8 cellular contexts compared by ENCODE assay signal in genomic region chr6:53359088-53359842, GRCh38. TPM values are rescaled to one million over a fixed set of nuclear protein-coding genes. Genes with fewer than 3 reads are reported as not detected.
DNase-seq lines count a peak whose midpoint lies in the region; ATAC-seq and TF ChIP-seq lines count a peak whose summit lies in the region.

No MANE protein-coding gene starts in this region.

- H2AFZ ChIP-seq in mammary epithelial cell (ENCODE audit: low read depth, low read length), result peak overlapping the region; percentile 96

- intact Hi-C loops in mammary epithelial cell (cut with micrococcal nuclease), result loop anchor here (1.0 kb wide), 1 partner anchor 246 kb away; no protein-coding TSS in a partner anchor

- H3K4me2 ChIP-seq in mammary epithelial cell (ENCODE audit: insufficient read depth, low read depth, low read length), result peak overlapping the region; percentile 94

- H3K4me1 ChIP-seq in mammary epithelial cell (ENCODE audit: insufficient read depth, low read length), result peaks cover 34% of the 10 kb centered on the region

- peak overlapping the region; percentile 77 for H3K9ac ChIP-seq in mammary epithelial cell (ENCODE audit: insufficient read depth, low read length)

- DNase-seq in ACHN (peak; percentile 94), NCI-H2171 treated with DMSO at 0.1 percent for 48 hours (lab: John Stamatoyannopoulos, UW) (peak; percentile 87), WERI-Rb-1 (peak; percentile 100), mammary epithelial cell (peak; percentile 95), iPS-NIHi11 (ENCODE audit: low spot score) (peak; percentile 97)

- H3K4me3 ChIP-seq in WERI-Rb-1 (ENCODE audit: low read depth, low read length) (peak overlapping the region; percentile 57), mammary epithelial cell (replicated peaks in 1 of 3; ENCODE audit: insufficient read depth in 1 of 3, low read depth in 2 of 3, low read length in 3 of 3) (peak overlapping the region; percentile 45 to 60 (median 51)), skin epidermis (peak overlapping the region; percentile 45 to 56 (median 50))

- H3K36me3 ChIP-seq in WERI-Rb-1 (no peaks in the 10 kb centered on the region), mammary epithelial cell (ENCODE audit: insufficient read depth, low read length) (no peaks in the 10 kb centered on the region)

- no TSS peak for BruUV-seq in mammary epithelial cell (replicated peaks; lab: Mats Ljungman, UMichigan)

- CTCF ChIA-PET in mammary epithelial cell (lab: Charles Lee; ENCODE audit: low non-redundant PET), result no interaction called here

- H3K27me3 ChIP-seq in WERI-Rb-1 (ENCODE audit: insufficient read depth, low read depth, severe bottlenecking) (no peaks in the 10 kb centered on the region), mammary epithelial cell (ENCODE audit: insufficient read depth, low read length) (no peaks in the 10 kb centered on the region)

- peaks cover 7% of the 10 kb centered on the region for H3K9me3 ChIP-seq in WERI-Rb-1 (ENCODE audit: severe bottlenecking)
- no peaks in the 10 kb centered on the region for H3K9me3 ChIP-seq in mammary epithelial cell (replicated peaks; ENCODE audit: insufficient read depth, low read length)

- dilution Hi-C loops in mammary epithelial cell (cut with HindIII; ENCODE audit: low sequenced_read_pairs), result no loop called here

- no peaks in the 10 kb centered on the region for H3K79me2 ChIP-seq in mammary epithelial cell (ENCODE audit: insufficient read depth, low read length)

- in situ Hi-C loops in ACHN (cut with HindIII; ENCODE audit: low pct_ligation_motif_present, low pct_unique_long_range_greater_than_20kb, low sequenced_read_pairs) (no loop called here), mammary epithelial cell (cut with MboI; ENCODE audit: low sequenced_read_pairs in 2 of 2) (no loop called here)

- WGBS in mammary epithelial cell (ENCODE audit: low coverage, missing lambda C conversion rate), result 6% methylated on average over 21 of the region's 74 CpGs

- no peak for TF ChIP-seq CTCF in WERI-Rb-1 (IDR thresholded peaks at IDR 0.05; ENCODE audit: low read depth, low read length)
- TF ChIP-seq CTCF in mammary epithelial cell (conservative IDR thresholded peaks at IDR 0.05 in 1 of 2, IDR thresholded peaks at IDR 0.05 in 1 of 2; ENCODE audit: extremely low read depth in 1 of 2, insufficient read depth in 1 of 2, low read depth in 1 of 2, low read length in 2 of 2), result no peak

- no peaks in the 10 kb centered on the region for H4K20me1 ChIP-seq in mammary epithelial cell (ENCODE audit: insufficient read depth, low read length)

- ATAC-seq in GM18867 (IDR thresholded peaks at IDR 0.05; ENCODE audit: unreplicated experiment) (peak; percentile 97), HG03095 (IDR thresholded peaks at IDR 0.05; ENCODE audit: unreplicated experiment) (peak; percentile 94)

- H3K27ac ChIP-seq in WERI-Rb-1 (peak overlapping the region; percentile 95), mammary epithelial cell (ENCODE audit: insufficient read depth, low read depth, low read length) (peak overlapping the region; percentile 93), skin epidermis (peak overlapping the region; percentile 55 to 95 (median 88))

RNA-seq across cellular contexts. Expression of gene ELOVL5, which starts 10.5 kb away (rescaled TPM):
- total RNA-seq in mammary epithelial cell, result 10 to 100 TPM; 50.8 to 71.1 TPM
- 56.2 TPM for polyA plus RNA-seq in mammary epithelial cell
- polyA minus RNA-seq in mammary epithelial cell, result 132 TPM

Comparison
In these comparisons a context has a peak if more than half of its experiments do, and no peak if none do; other contexts are left out.
1. Peak in every context shown above with its lines: DNase-seq, ATAC-seq, H3K4me3 ChIP-seq and H3K27ac ChIP-seq.